ENCODE assay signal across 15 cellular contexts in the genomic region with DNA sequence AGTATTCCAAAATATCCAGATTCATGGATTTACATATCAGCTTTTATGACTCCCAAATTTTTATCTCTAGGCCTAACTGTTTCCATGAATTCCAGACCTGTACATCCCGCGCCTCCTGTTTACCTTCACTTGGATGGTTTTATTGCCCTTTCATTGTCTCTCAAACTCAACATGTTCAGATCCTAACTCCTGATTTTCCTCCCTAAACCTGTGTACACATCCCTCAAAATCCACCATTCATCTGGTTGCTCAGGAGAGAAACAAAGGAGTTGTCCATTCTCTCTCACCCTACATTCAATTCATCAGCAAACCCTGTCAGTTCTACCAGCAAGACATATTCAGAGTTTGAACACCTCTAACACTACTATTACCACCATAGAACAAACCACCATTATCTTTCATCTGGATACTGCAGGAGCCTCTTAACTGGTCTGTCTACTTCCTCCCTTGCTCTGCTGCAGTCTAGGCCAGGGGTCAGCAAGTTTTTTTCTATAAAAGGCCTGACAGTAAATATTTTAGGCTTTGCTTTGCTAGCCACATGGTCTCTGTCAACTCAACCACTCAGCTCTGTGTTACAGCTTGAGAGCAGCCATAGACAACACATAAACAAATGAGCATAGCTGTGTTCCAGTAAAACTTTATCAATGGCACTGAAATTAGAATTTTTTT. TPM values are rescaled to one million over a fixed set of nuclear protein-coding genes. Genes with fewer than 3 reads are reported as not detected.
DNase-seq lines count a peak whose midpoint lies in the region; ATAC-seq, FAIRE-seq and TF ChIP-seq lines count a peak whose summit lies in the region.
"Had no signal": no experiment of that assay in that cellular context is flagged by ENCODE, and none has a peak within 500 bp of the region (broad histone marks: within the 10 kb centered on the region; RNA-seq: fewer than 3 reads in every experiment).

No MANE protein-coding gene starts in this region.

- no TSS peak for BruUV-seq in GM12878 (replicated peaks; lab: Mats Ljungman, UMichigan)

- TF ChIP-seq RAD21 in GM12878 (IDR thresholded peaks at IDR 0.05; ENCODE audit: insufficient read depth, low read depth, low read length) = no peak

- CTCF ChIA-PET in AG04450 (lab: Charles Lee) (interaction anchor here (0.6 kb wide), 1 partner anchor 350 kb away, joined by 3 read pairs; no protein-coding TSS in a partner anchor), GM12878 (lab: Yijun Ruan, JAX) (interaction anchor here (0.8 to 3.7 kb wide), 5 partner anchors 13 to 57 kb away, joined by 3 to 20 read pairs (median 4); partner anchors contain the start of genes KCTD19 and LRRC36)

- H3K27me3 ChIP-seq in AG04450 (ENCODE audit: control insufficient read depth, insufficient read depth, low read length) = no peaks in the 10 kb centered on the region
- no peaks in the 10 kb centered on the region for H3K27me3 ChIP-seq in GM12878 (replicated peaks in 1 of 2; ENCODE audit: control insufficient read depth in 2 of 2, insufficient read depth in 2 of 2, low read length in 1 of 2)
- no peaks in the 10 kb centered on the region for H3K27me3 ChIP-seq in prostate gland (replicated peaks; ENCODE audit: insufficient read depth)
- H3K27me3 ChIP-seq: right atrium auricular region had no signal

- H3K36me3 Mint-ChIP-seq in endothelial cell (ENCODE audit: low read depth, unreplicated experiment) = no peaks in the 10 kb centered on the region
- H3K36me3 Mint-ChIP-seq: memory B cell had no signal

- peak overlapping the region; percentile 29; the same call in 1 of the 2 replicates for H2AFZ ChIP-seq in GM12878 (ENCODE audit: control insufficient read depth, low read depth, low read length)

- RAD21 ChIA-PET in GM12878 (lab: Charles Lee; ENCODE audit: unreplicated experiment) = interaction anchor here (0.7 to 2.6 kb wide), 2 partner anchors 13 to 282 kb away, joined by 3 to 13 read pairs; partner anchors contain the start of genes KCTD19 and LRRC36

- 100% methylated on average over 2 of the region's 2 CpGs for WGBS in GM12878 (ENCODE audit: insufficient coverage, insufficient replicate concordance, low lambda C conversion rate, missing lambda C conversion rate)
- WGBS in mesodermal cell (ENCODE audit: insufficient coverage in 2 of 2), 2 experiments = 95 to 97% methylated on average over 2 of the region's 2 CpGs
- 60% methylated on average over 2 of the region's 2 CpGs for WGBS in prostate gland

- intact Hi-C loops in GM12878 (cut with micrococcal nuclease; ENCODE audit: unreplicated experiment) = no loop called here
- intact Hi-C loops in prostate gland (cut with DNase I) = no loop called here

- H3K27ac ChIP-seq in AG04450 (ENCODE audit: low read depth, low read length) = peak overlapping the region; percentile 97
- peak overlapping the region; percentile 23 for H3K27ac ChIP-seq in GM12878 (ENCODE audit: control insufficient read depth, insufficient read depth)
- peak overlapping the region; percentile 74 for H3K27ac ChIP-seq in mesodermal cell (ENCODE audit: low read depth, low read length, severe bottlenecking)
- H3K27ac ChIP-seq in prostate gland = no peak overlapping the region
- H3K27ac ChIP-seq: WERI-Rb-1 had no signal

- POLR2A ChIA-PET in AG04450 (lab: Yijun Ruan, JAX) = interaction anchor here (1.0 kb wide), 1 partner anchor 35 kb away, joined by 4 read pairs; no protein-coding TSS in a partner anchor
- POLR2A ChIA-PET in GM12878 (lab: Charles Lee) = interaction anchor here (1.6 kb wide), 1 partner anchor 12 kb away, joined by 7 read pairs; no protein-coding TSS in a partner anchor

- H3K4me3 Mint-ChIP-seq in endothelial cell (ENCODE audit: unreplicated experiment) = no peak overlapping the region
- H3K4me3 Mint-ChIP-seq: memory B cell had no signal

- H3K9me3 ChIP-seq in AG04450 (ENCODE audit: control insufficient read depth, insufficient read depth, low read length) = no peaks in the 10 kb centered on the region
- no peaks in the 10 kb centered on the region for H3K9me3 ChIP-seq in GM12878 (replicated peaks; ENCODE audit: control insufficient read depth, insufficient read depth, low read length)
- H3K9me3 ChIP-seq in mesodermal cell (ENCODE audit: control insufficient read depth, low read length) = no peaks in the 10 kb centered on the region
- no peaks in the 10 kb centered on the region for H3K9me3 ChIP-seq in prostate gland
- H3K9me3 ChIP-seq: HAP-1, heart left ventricle, right atrium auricular region had no signal

- no peaks in the 10 kb centered on the region for H3K79me2 ChIP-seq in GM12878 (ENCODE audit: control insufficient read depth, insufficient read depth, low read length)

- H3K9me3 Mint-ChIP-seq in endothelial cell (ENCODE audit: unreplicated experiment) = no peaks in the 10 kb centered on the region
- H3K9me3 Mint-ChIP-seq: memory B cell had no signal

- SMC1A ChIA-PET in GM12878 (lab: Charles Lee; ENCODE audit: uncharacterized antibody, unreplicated experiment) = interaction anchor here (1.3 to 2.2 kb wide), 3 partner anchors 9 to 34 kb away, joined by 3 to 9 read pairs (median 3); partner anchors contain the start of genes KCTD19 and LRRC36

- H3K4me3 ChIP-seq in AG04450 (ENCODE audit: low read depth, low read length) (no peak overlapping the region), GM12878 (no peak overlapping the region), mesodermal cell (ENCODE audit: extremely low read depth, insufficient read depth, low read length, poor library complexity, severe bottlenecking) (no peak overlapping the region), prostate gland (no peak overlapping the region)
- H3K4me3 ChIP-seq: HAP-1, heart left ventricle, right atrium auricular region had no signal

- H3K4me2 ChIP-seq in GM12878 (ENCODE audit: control insufficient read depth, insufficient read depth) = no peak overlapping the region

- H3K4me1 Mint-ChIP-seq in endothelial cell (ENCODE audit: unreplicated experiment) = peaks cover 26% of the 10 kb centered on the region

- ATAC-seq in GM12878 = no peak

- DNase-seq in AG04450 (ENCODE audit: low read depth, low spot score) (no peak), HT-29 (ENCODE audit: low spot score) (peak; percentile 39), GM12878 (ENCODE audit: low read depth, low spot score) (no peak), NCI-H2029 (lab: John Stamatoyannopoulos, UW) (no peak), Ammon's horn (ENCODE audit: low spot score) (no peak), prostate gland (ENCODE audit: low spot score) (no peak), endothelial cell (ENCODE audit: low spot score) (no peak)
- DNase-seq: heart left ventricle, NCI-H2171 treated with DMSO at 0.1 percent for 48 hours, WERI-Rb-1 had no signal

- peaks cover 6% of the 10 kb centered on the region for H3K27me3 Mint-ChIP-seq in endothelial cell (ENCODE audit: unreplicated experiment)

- TF ChIP-seq CTCF in AG04450 (IDR thresholded peaks at IDR 0.05; ENCODE audit: low read depth, low read length) (no peak), GM12878 (IDR thresholded peaks at IDR 0.05 in 2 of 3, conservative IDR thresholded peaks at IDR 0.05 in 1 of 3; ENCODE audit: control insufficient read depth in 2 of 3, extremely low read depth in 1 of 3, insufficient read depth in 1 of 3, low read depth in 3 of 3, low read length in 3 of 3) (no peak), prostate gland (IDR thresholded peaks at IDR 0.05) (no peak), endothelial cell (IDR thresholded peaks at IDR 0.05; ENCODE audit: unreplicated experiment) (no peak)

- H3K4me1 ChIP-seq in GM12878 (ENCODE audit: control insufficient read depth, insufficient read depth, low read length) (peaks cover 25% of the 10 kb centered on the region), mesodermal cell (ENCODE audit: control insufficient read depth, insufficient read depth, low read length, poor library complexity, severe bottlenecking) (peaks cover 12% of the 10 kb centered on the region), prostate gland (replicated peaks) (no peaks in the 10 kb centered on the region)
- H3K4me1 ChIP-seq: HAP-1, right atrium auricular region had no signal

- no peaks in the 10 kb centered on the region for H3K36me3 ChIP-seq in GM12878 (ENCODE audit: control insufficient read depth in 2 of 2, insufficient read depth in 2 of 2, low read length in 1 of 2)
- H3K36me3 ChIP-seq in mesodermal cell (ENCODE audit: control insufficient read depth, insufficient read depth, low read length) = no peaks in the 10 kb centered on the region
- no peaks in the 10 kb centered on the region for H3K36me3 ChIP-seq in prostate gland
- H3K36me3 ChIP-seq: HAP-1, heart left ventricle, right atrium auricular region, WERI-Rb-1 had no signal

- H3K27ac Mint-ChIP-seq in endothelial cell (ENCODE audit: unreplicated experiment) = no peak overlapping the region
- H3K27ac Mint-ChIP-seq: memory B cell had no signal

- in situ Hi-C loops in GM12878 (cut with MboI) = no loop called here

- no peak for TF ChIP-seq POLR2A in GM12878 (IDR thresholded peaks at IDR 0.05; ENCODE audit: low read depth, low read length)
- TF ChIP-seq POLR2A in prostate gland (IDR thresholded peaks at IDR 0.05) = no peak

- no peak for TF ChIP-seq EP300 in GM12878 (IDR thresholded peaks at IDR 0.05; ENCODE audit: borderline replicate concordance in 1 of 2, control insufficient read depth in 1 of 2, low read depth in 2 of 2, low read length in 2 of 2)

- H3K9ac ChIP-seq in GM12878 (ENCODE audit: control insufficient read depth, insufficient read depth, low read length) = no peak overlapping the region; the same call in 1 of the 2 replicates

- no peak for FAIRE-seq in GM12878 (lab: Jason Lieb, UNC)
- FAIRE-seq: urothelium cell line had no signal

- H4K20me1 ChIP-seq in GM12878 (ENCODE audit: control insufficient read depth, insufficient read depth) = no peaks in the 10 kb centered on the region

RNA-seq across cellular contexts. Expression of gene KCTD19, which starts 14.0 kb away (rescaled TPM):
- polyA plus RNA-seq in AG04450 (2011; rRNA removed) = 0.21 and 0.25 TPM in 2 replicates
- polyA minus RNA-seq in AG04450 (2011; rRNA and poly(A)+ RNA removed) = 0.26 and 0.37 TPM in 2 replicates
- not detected in 2 replicates for total RNA-seq in HT-29 (2014; rRNA removed; shearing (Covaris generic))
- 3.5 and 5.3 TPM in 2 replicates for total RNA-seq in GM12878 (2013; cell fraction: nucleolus; rRNA removed)
- total RNA-seq in GM12878 (2014; rRNA removed) = 5.2 and 5.5 TPM in 2 replicates
- total RNA-seq in GM12878 (2014; rRNA removed; fragmentation: Illumina TruSeq; extraction: Trizol) = 4.0 and 4.1 TPM in 2 replicates
- 4.9 and 5.2 TPM in 2 replicates for total RNA-seq in GM12878 (2021)
- 0.46 TPM for polyA plus RNA-seq in GM12878 (2011; ENCODE audit: low read depth)
- 1.2 and 2.0 TPM in 2 replicates for polyA plus RNA-seq in GM12878 (2011; rRNA removed)
- polyA plus RNA-seq in GM12878 (2011; cell fraction: cytosol; rRNA removed) = 1.0 and 1.6 TPM in 2 replicates
- polyA plus RNA-seq in GM12878 (2011; cell fraction: nucleus; rRNA removed) = 4.3 and 6.2 TPM in 2 replicates
- 0.79 and 0.95 TPM in 2 replicates for polyA plus RNA-seq in GM12878 (2012)
- 6.3 and 7.7 TPM in 2 replicates for polyA plus RNA-seq in GM12878 (2014; fragmentation: Illumina TruSeq; extraction: Trizol)
- polyA plus RNA-seq in GM12878 (2014; fragmentation: Nextera tagmentation; extraction: Ambion mirVana) = 1 to 10 TPM; 1.6 to 2.5 TPM
- polyA plus RNA-seq in GM12878 (2014; rRNA removed) = 8.0 and 8.9 TPM in 2 replicates
- 1 to 10 TPM; 3.0 to 3.8 TPM for polyA plus RNA-seq in GM12878 (2016; fragmentation: Nextera tagmentation; extraction: Ambion mirVana)
- 0.93 and 2.1 TPM in 2 replicates for polyA minus RNA-seq in GM12878 (2011; rRNA and poly(A)+ RNA removed)
- not detected in 2 replicates for polyA minus RNA-seq in GM12878 (2011; cell fraction: cytosol; rRNA and poly(A)+ RNA removed)
- 0.97 and 2.4 TPM in 2 replicates for polyA minus RNA-seq in GM12878 (2011; cell fraction: nucleus; rRNA and poly(A)+ RNA removed)
- 1.3 TPM for polyA plus RNA-seq in mesodermal cell (2013, experiment 1 of 2)
- 0.66 TPM for polyA plus RNA-seq in mesodermal cell (2013, experiment 2 of 2)
- 1 to 10 TPM in 1 of 2 donors, not detected in 1; 7.0 TPM for total RNA-seq in prostate gland
- total RNA-seq in endothelial cell (ENCODE audit: unreplicated experiment) = 2.0 TPM

RNA-seq across cellular contexts. Expression of gene LRRC36, which starts 14.0 kb away (rescaled TPM):
- polyA plus RNA-seq in AG04450 (2011; rRNA removed) (0.21 and 0.41 TPM in 2 replicates), GM12878 (2011; rRNA removed) (0.40 and 0.64 TPM in 2 replicates), GM12878 (2014; fragmentation: Illumina TruSeq; extraction: Trizol) (0.75 and 1.3 TPM in 2 replicates), GM12878 (2014; fragmentation: Nextera tagmentation; extraction: Ambion mirVana) (under 1 TPM; 0.69 to 0.79 TPM), GM12878 (2014; rRNA removed) (1.2 and 2.2 TPM in 2 replicates), GM12878 (2016; fragmentation: Nextera tagmentation; extraction: Ambion mirVana) (under 1 TPM in 1 of 2 experiments, not detected in 1; 0.55 TPM)
- not detected in 2 replicates for polyA minus RNA-seq in AG04450 (2011; rRNA and poly(A)+ RNA removed)
- total RNA-seq in HT-29 (2014; rRNA removed; shearing (Covaris generic)) = 0.46 TPM in 1 of 2 replicates, not detected in the other
- total RNA-seq in GM12878 (2013; cell fraction: nucleolus; rRNA removed) = 0.90 and 1.2 TPM in 2 replicates
- total RNA-seq in GM12878 (2014; rRNA removed) (0.45 and 0.71 TPM in 2 replicates), GM12878 (2014; rRNA removed; fragmentation: Illumina TruSeq; extraction: Trizol) (0.92 and 2.0 TPM in 2 replicates), GM12878 (2021) (0.66 and 1.9 TPM in 2 replicates), prostate gland (1 to 10 TPM in 1 of 2 donors, not detected in 1; 4.6 TPM), endothelial cell (ENCODE audit: unreplicated experiment) (24.1 TPM)
- not detected for polyA plus RNA-seq in GM12878 (2011; ENCODE audit: low read depth)
- polyA plus RNA-seq in GM12878 (2011; cell fraction: cytosol; rRNA removed) = 0.36 and 0.40 TPM in 2 replicates
- 0.36 and 0.54 TPM in 2 replicates for polyA plus RNA-seq in GM12878 (2011; cell fraction: nucleus; rRNA removed)
- 0.11 and 0.38 TPM in 2 replicates for polyA plus RNA-seq in GM12878 (2012)
- polyA minus RNA-seq in GM12878 (2011; rRNA and poly(A)+ RNA removed) = 0.15 and 0.29 TPM in 2 replicates
- not detected in 2 replicates for polyA minus RNA-seq in GM12878 (2011; cell fraction: cytosol; rRNA and poly(A)+ RNA removed)
- 0.36 TPM in 1 of 2 replicates, not detected in the other for polyA minus RNA-seq in GM12878 (2011; cell fraction: nucleus; rRNA and poly(A)+ RNA removed)
- 2.0 TPM for polyA plus RNA-seq in mesodermal cell (2013, experiment 1 of 2)
- 1.1 TPM for polyA plus RNA-seq in mesodermal cell (2013, experiment 2 of 2)

RNA-seq across cellular contexts. Expression of gene PLEKHG4, which starts 33.3 kb away (rescaled TPM):
- polyA plus RNA-seq in AG04450 (2011; rRNA removed) (17.2 and 23.3 TPM in 2 replicates), GM12878 (2011; rRNA removed) (0.59 and 1.4 TPM in 2 replicates), GM12878 (2014; fragmentation: Illumina TruSeq; extraction: Trizol) (0.54 TPM in 1 of 2 replicates, not detected in the other), GM12878 (2014; fragmentation: Nextera tagmentation; extraction: Ambion mirVana) (under 1 TPM; 0.14 to 0.24 TPM), GM12878 (2014; rRNA removed) (1.7 and 1.8 TPM in 2 replicates), GM12878 (2016; fragmentation: Nextera tagmentation; extraction: Ambion mirVana) (1 to 10 TPM in 1 of 2 experiments, under 1 TPM in 1; 0.64 to 1.1 TPM)
- 14.1 and 22.3 TPM in 2 replicates for polyA minus RNA-seq in AG04450 (2011; rRNA and poly(A)+ RNA removed)
- total RNA-seq in HT-29 (2014; rRNA removed; shearing (Covaris generic)) = 69.5 and 71.3 TPM in 2 replicates
- 2.0 and 3.3 TPM in 2 replicates for total RNA-seq in GM12878 (2013; cell fraction: nucleolus; rRNA removed)
- total RNA-seq in GM12878 (2014; rRNA removed) (0.93 and 2.6 TPM in 2 replicates), GM12878 (2014; rRNA removed; fragmentation: Illumina TruSeq; extraction: Trizol) (0.69 and 0.98 TPM in 2 replicates), GM12878 (2021) (1.0 and 3.1 TPM in 2 replicates), prostate gland (10 to 100 TPM in 1 of 2 donors, 1 to 10 TPM in 1; 7.7 to 57.8 TPM), endothelial cell (ENCODE audit: unreplicated experiment) (9.5 TPM)
- 0.24 TPM for polyA plus RNA-seq in GM12878 (2011; ENCODE audit: low read depth)
- polyA plus RNA-seq in GM12878 (2011; cell fraction: cytosol; rRNA removed) = 2.4 and 3.0 TPM in 2 replicates
- polyA plus RNA-seq in GM12878 (2011; cell fraction: nucleus; rRNA removed) = 15.8 and 16.0 TPM in 2 replicates
- 0.39 and 0.42 TPM in 2 replicates for polyA plus RNA-seq in GM12878 (2012)
- 0.88 and 1.8 TPM in 2 replicates for polyA minus RNA-seq in GM12878 (2011; rRNA and poly(A)+ RNA removed)
- polyA minus RNA-seq in GM12878 (2011; cell fraction: cytosol; rRNA and poly(A)+ RNA removed) = 2.1 and 5.0 TPM in 2 replicates
- polyA minus RNA-seq in GM12878 (2011; cell fraction: nucleus; rRNA and poly(A)+ RNA removed) = 3.3 and 4.5 TPM in 2 replicates
- polyA plus RNA-seq in mesodermal cell (2013, experiment 1 of 2) = 2.7 TPM
- polyA plus RNA-seq in mesodermal cell (2013, experiment 2 of 2) = 3.4 TPM

Comparison
In these comparisons a context has a peak if more than half of its experiments do, and no peak if none do; other contexts are left out.
1. H3K27ac ChIP-seq: peak in AG04450 (single experiment), GM12878 (single experiment) and mesodermal cell (single experiment); none in prostate gland (0 of 2).